1 cellular context compared by ENCODE assay signal in genomic region chr1:245091171-245091621, GRCh38.
TF ChIP-seq lines count a peak whose summit lies in the region.

No MANE protein-coding gene starts in this region.

TF ChIP-seq in HEK293, 187 proteins besides CTCF, POLR2A, EP300 and RAD21:
- TF ChIP-seq ATF2 (tag by site-specific recombination; IDR thresholded peaks at IDR 0.05; ENCODE audit: low read depth): peak; percentile 79
- no peak for TF ChIP-seq ZNF510 (tag by site-specific recombination; IDR thresholded peaks at IDR 0.05; ENCODE audit: insufficient replicate concordance)
